In genomic region chr3:106013971-106014370, GRCh38 we compare ENCODE assay signal across 10 cellular contexts.
DNase-seq lines count a peak whose midpoint lies in the region; ATAC-seq lines count a peak whose summit lies in the region.
"Had no signal": no experiment of that assay in that cellular context is flagged by ENCODE, and none has a peak within 500 bp of the region (broad histone marks: within the 10 kb centered on the region; RNA-seq: fewer than 3 reads in every experiment).

No MANE protein-coding gene starts in this region.

- H3K4me1 Mint-ChIP-seq in activated T-helper 2 cell treated with anti-CD3 and anti-CD28 coated beads, Interferon-gamma antibody, Interleukin-2, Interleukin-4, amounts not matched to agents 10 μg/mL and 5 μg/mL and 100 μg/mL, durations not matched to agents 14 hours and 24 hours and 36 hours (ENCODE audit: low read depth): peaks cover 45% of the 10 kb centered on the region

- no peaks in the 10 kb centered on the region for H3K27me3 Mint-ChIP-seq in activated T-helper 2 cell treated with anti-CD3 and anti-CD28 coated beads, Interferon-gamma antibody, Interleukin-2, Interleukin-4, amounts not matched to agents 10 μg/mL and 5 μg/mL and 100 μg/mL, durations not matched to agents 14 hours and 24 hours and 36 hours (ENCODE audit: low read depth)

- peak overlapping the region; percentile 5 for H3K27ac Mint-ChIP-seq in activated T-helper 2 cell treated with anti-CD3 and anti-CD28 coated beads, Interferon-gamma antibody, Interleukin-2, Interleukin-4, amounts not matched to agents 10 μg/mL and 5 μg/mL and 100 μg/mL, durations not matched to agents 14 hours and 24 hours and 36 hours

- H3K9me3 Mint-ChIP-seq in activated T-helper 2 cell treated with anti-CD3 and anti-CD28 coated beads, Interferon-gamma antibody, Interleukin-2, Interleukin-4, amounts not matched to agents 10 μg/mL and 5 μg/mL and 100 μg/mL, durations not matched to agents 14 hours and 24 hours and 36 hours: peaks cover 35% of the 10 kb centered on the region

- ATAC-seq in HG03354 (IDR thresholded peaks at IDR 0.05; ENCODE audit: poor library complexity, severe bottlenecking, unreplicated experiment): no peak

- intact Hi-C loops in activated T-helper 2 cell treated with anti-CD3 and anti-CD28 coated beads, Interferon-gamma antibody, Interleukin-2, Interleukin-4, amounts not matched to agents 10 μg/mL and 5 μg/mL and 100 μg/mL, durations not matched to agents 14 hours and 24 hours and 36 hours (cut with micrococcal nuclease): loop anchor here (5.0 to 10.0 kb wide), 5 partner anchors 201 to 458 kb away; no protein-coding TSS in a partner anchor

- H3K36me3 Mint-ChIP-seq in activated T-helper 2 cell treated with anti-CD3 and anti-CD28 coated beads, Interferon-gamma antibody, Interleukin-2, Interleukin-4, amounts not matched to agents 10 μg/mL and 5 μg/mL and 100 μg/mL, durations not matched to agents 14 hours and 24 hours and 36 hours (ENCODE audit: low read depth): peaks cover 45% of the 10 kb centered on the region

- no peak overlapping the region for H3K4me3 Mint-ChIP-seq in activated T-helper 2 cell treated with anti-CD3 and anti-CD28 coated beads, Interferon-gamma antibody, Interleukin-2, Interleukin-4, amounts not matched to agents 10 μg/mL and 5 μg/mL and 100 μg/mL, durations not matched to agents 14 hours and 24 hours and 36 hours (ENCODE audit: low read depth)

- DNase-seq in AML-193 (lab: John Stamatoyannopoulos, UW) (peak; percentile 17 to 21), HCEC 1CT (peak; percentile 99), kidney tubule cell (ENCODE audit: low spot score) (peak; percentile 83), SKM-1 (lab: John Stamatoyannopoulos, UW; ENCODE audit: unreplicated experiment) (no peak), GDM1 (lab: John Stamatoyannopoulos, UW) (no peak), NCI-H2196 treated with DMSO at 0.1 percent for 48 hours (lab: John Stamatoyannopoulos, UW; ENCODE audit: unreplicated experiment) (no peak)
- no peak for DNase-seq in activated T-helper 2 cell treated with anti-CD3 and anti-CD28 coated beads, Interferon-gamma antibody, Interleukin-2, Interleukin-4, amounts not matched to agents 10 μg/mL and 5 μg/mL and 100 μg/mL, durations not matched to agents 14 hours and 24 hours and 36 hours (ENCODE audit: low spot score)
- DNase-seq: NCI-H1105, SHP77 had no signal

Comparison
In these comparisons a context has a peak if more than half of its experiments do, and no peak if none do; other contexts are left out.
1. DNase-seq: peak in AML-193 (2 of 2), HCEC 1CT (single experiment) and kidney tubule cell (single experiment); none in activated T-helper 2 cell treated with anti-CD3 and anti-CD28 coated beads, Interferon-gamma antibody, Interleukin-2, Interleukin-4, amounts not matched to agents 10 μg/mL and 5 μg/mL and 100 μg/mL, durations not matched to agents 14 hours and 24 hours and 36 hours (single experiment), SKM-1 (single experiment), GDM1 (single experiment) and NCI-H2196 treated with DMSO at 0.1 percent for 48 hours (single experiment).